ENCODE assay signal across 21 cellular contexts in genomic region chr2:7983451-7983850, GRCh38.
DNase-seq lines count a peak whose midpoint lies in the region; ATAC-seq and TF ChIP-seq lines count a peak whose summit lies in the region.
"Had no signal": no experiment of that assay in that cellular context is flagged by ENCODE, and none has a peak within 500 bp of the region (broad histone marks: within the 10 kb centered on the region; RNA-seq: fewer than 3 reads in every experiment).

No MANE protein-coding gene starts in this region.

- no peaks in the 10 kb centered on the region for H4K20me1 ChIP-seq in GM23338 (replicated peaks; ENCODE audit: insufficient read depth)
- H4K20me1 ChIP-seq: BLaER1 had no signal

- H3K36me3 ChIP-seq in GM23338 (ENCODE audit: insufficient read depth) (no peaks in the 10 kb centered on the region), rectal smooth muscle tissue (ENCODE audit: control insufficient read depth, insufficient read depth, low read length) (no peaks in the 10 kb centered on the region)
- H3K36me3 ChIP-seq: BLaER1 had no signal

- H3K27me3 ChIP-seq in GM23338 (ENCODE audit: insufficient read depth) (no peaks in the 10 kb centered on the region), rectal smooth muscle tissue (ENCODE audit: control insufficient read depth, insufficient read depth, low read length) (no peaks in the 10 kb centered on the region)
- H3K27me3 ChIP-seq: BLaER1 had no signal

- H3K4me1 ChIP-seq in GM23338 (ENCODE audit: insufficient read depth) = no peaks in the 10 kb centered on the region
- H3K4me1 ChIP-seq in rectal smooth muscle tissue (ENCODE audit: control insufficient read depth, insufficient read depth, low read length) = peaks cover 7% of the 10 kb centered on the region
- H3K4me1 ChIP-seq: BLaER1 had no signal

- no peak overlapping the region for H3K27ac ChIP-seq in GM23338 (ENCODE audit: low read depth)
- H3K27ac ChIP-seq in rectal smooth muscle tissue (ENCODE audit: low read depth, low read length) = peak overlapping the region; percentile 63
- H3K27ac ChIP-seq: BLaER1, C4-2B, GM23248 had no signal

- 0 out of 2 replicates have a peak overlapping the region, but pooled peaks have one; percentile 38 for H2AFZ ChIP-seq in GM23338
- H2AFZ ChIP-seq: GM23248 had no signal

- peaks cover 35% of the 10 kb centered on the region for H3K4me1 Mint-ChIP-seq in activated T-cell treated with anti-CD3 and anti-CD28 coated beads, Interleukin-2, amount 50 U/mL, for 24 hours (ENCODE audit: low read depth)
- H3K4me1 Mint-ChIP-seq in GM23338 = no peaks in the 10 kb centered on the region; the same call in 1 of the 3 replicates
- peaks cover 35% of the 10 kb centered on the region for H3K4me1 Mint-ChIP-seq in T-helper 2 cell treated with Interferon-gamma antibody and Interleukin-4, amounts not matched to agents 5 μg/mL and 100 μg/mL, for 36 hours (ENCODE audit: low read depth)
- H3K4me1 Mint-ChIP-seq: B cell; CD4-positive, CD25-positive, alpha-beta regulatory T cell had no signal

- H3F3A ChIP-seq in GM23338 (replicated peaks; ENCODE audit: low read depth) = no peaks in the 10 kb centered on the region

- H3K9me3 Mint-ChIP-seq in activated T-cell treated with anti-CD3 and anti-CD28 coated beads, Interleukin-2, amount 50 U/mL, for 24 hours = peaks cover 10% of the 10 kb centered on the region
- H3K9me3 Mint-ChIP-seq in GM23338 = peaks cover 9% of the 10 kb centered on the region; the same call in 2 of the 3 replicates
- H3K9me3 Mint-ChIP-seq in T-helper 2 cell treated with Interferon-gamma antibody and Interleukin-4, amounts not matched to agents 5 μg/mL and 100 μg/mL, for 36 hours = peaks cover 10% of the 10 kb centered on the region

- ATAC-seq in GM23338 = no peak
- ATAC-seq: CD8-positive, alpha-beta T cell; GM12878; HCT116 had no signal

- no peaks in the 10 kb centered on the region for H3K79me2 ChIP-seq in GM23338 (replicated peaks; ENCODE audit: insufficient read depth)

- H3K9me2 ChIP-seq in GM23338 (ENCODE audit: insufficient read depth) = peaks cover 36% of the 10 kb centered on the region

- no peak for TF ChIP-seq CTCF in GM23338 (conservative IDR thresholded peaks at IDR 0.05; ENCODE audit: low read depth in 2 of 2)

- H3K36me3 Mint-ChIP-seq in activated T-cell treated with anti-CD3 and anti-CD28 coated beads, Interleukin-2, amount 50 U/mL, for 24 hours (ENCODE audit: low read depth) = peaks cover 2% of the 10 kb centered on the region
- H3K36me3 Mint-ChIP-seq in GM23338 (ENCODE audit: low read depth) = peaks cover 8% of the 10 kb centered on the region; the same call in 2 of the 3 replicates
- no peaks in the 10 kb centered on the region for H3K36me3 Mint-ChIP-seq in T-helper 2 cell treated with Interferon-gamma antibody and Interleukin-4, amounts not matched to agents 5 μg/mL and 100 μg/mL, for 36 hours (ENCODE audit: low read depth)
- H3K36me3 Mint-ChIP-seq: CD4-positive, CD25-positive, alpha-beta regulatory T cell; CD8-positive, alpha-beta T cell had no signal

- no peak overlapping the region for H3K4me2 ChIP-seq in GM23338
- H3K4me2 ChIP-seq: BLaER1 had no signal

- no peak for DNase-seq in activated T-cell treated with anti-CD3 and anti-CD28 coated beads, Interleukin-2, amount 50 U/mL, for 24 hours
- DNase-seq in activated T-cell treated with anti-CD3 and anti-CD28 coated beads for 4 hours (no peak), GM23338 (ENCODE audit: low spot score) (no peak), COLO829 (ENCODE audit: low spot score) (no peak), NCI-H146 treated with DMSO at 0.1 percent for 48 hours (lab: John Stamatoyannopoulos, UW; ENCODE audit: unreplicated experiment) (no peak), cerebellar nuclear complex (lab: John Stamatoyannopoulos, UW) (no peak)
- no peak for DNase-seq in T-helper 2 cell treated with Interferon-gamma antibody and Interleukin-4, amounts not matched to agents 5 μg/mL and 100 μg/mL, for 36 hours (ENCODE audit: low spot score)
- DNase-seq: CD4-positive, CD25-positive, alpha-beta regulatory T cell; CD8-positive, alpha-beta T cell; DMS 273 treated with DMSO at 0.1 percent for 48 hours; DMS79; EL; GDM1; GM23248; H9 had no signal

- no peaks in the 10 kb centered on the region for H3K27me3 Mint-ChIP-seq in activated T-cell treated with anti-CD3 and anti-CD28 coated beads, Interleukin-2, amount 50 U/mL, for 24 hours
- peaks cover 6% of the 10 kb centered on the region for H3K27me3 Mint-ChIP-seq in GM23338 (ENCODE audit: insufficient read depth, low read depth, poor library complexity)
- no peaks in the 10 kb centered on the region for H3K27me3 Mint-ChIP-seq in T-helper 2 cell treated with Interferon-gamma antibody and Interleukin-4, amounts not matched to agents 5 μg/mL and 100 μg/mL, for 36 hours (ENCODE audit: low read depth)

- no peak overlapping the region for H3K4me3 Mint-ChIP-seq in activated T-cell treated with anti-CD3 and anti-CD28 coated beads, Interleukin-2, amount 50 U/mL, for 24 hours
- no peak overlapping the region for H3K4me3 Mint-ChIP-seq in GM23338
- no peak overlapping the region for H3K4me3 Mint-ChIP-seq in T-helper 2 cell treated with Interferon-gamma antibody and Interleukin-4, amounts not matched to agents 5 μg/mL and 100 μg/mL, for 36 hours
- H3K4me3 Mint-ChIP-seq: B cell; CD4-positive, CD25-positive, alpha-beta regulatory T cell; CD8-positive, alpha-beta T cell; H9 had no signal

- H3K9ac ChIP-seq in rectal smooth muscle tissue (ENCODE audit: low read length) = no peak overlapping the region
- H3K9ac ChIP-seq: BLaER1, GM23248 had no signal

- peak overlapping the region; percentile 33 for H3K27ac Mint-ChIP-seq in activated T-cell treated with anti-CD3 and anti-CD28 coated beads, Interleukin-2, amount 50 U/mL, for 24 hours
- no peak overlapping the region for H3K27ac Mint-ChIP-seq in GM23338
- H3K27ac Mint-ChIP-seq in T-helper 2 cell treated with Interferon-gamma antibody and Interleukin-4, amounts not matched to agents 5 μg/mL and 100 μg/mL, for 36 hours = peak overlapping the region; percentile 2
- H3K27ac Mint-ChIP-seq: B cell; CD4-positive, CD25-positive, alpha-beta regulatory T cell; CD8-positive, alpha-beta T cell had no signal

- no peak overlapping the region for H3K4me3 ChIP-seq in GM23338
- no peak overlapping the region for H3K4me3 ChIP-seq in rectal smooth muscle tissue (ENCODE audit: low read length)
- H3K4me3 ChIP-seq: BLaER1, GM12878, GM23248 had no signal

TF ChIP-seq in GM23338, 12 proteins besides CTCF, POLR2A, EP300 and RAD21:
- TF ChIP-seq STAT1 (IDR thresholded peaks at IDR 0.05; ENCODE audit: unreplicated experiment) (no peak), JUNB (IDR thresholded peaks at IDR 0.05; ENCODE audit: unreplicated experiment) (no peak)
